16 cellular contexts compared by ENCODE assay signal in genomic region chr1:162193815-162194214, GRCh38.
A peak's percentile ranks its signal among the peaks of the same experiment; 100 is the strongest.
DNase-seq lines count a peak whose midpoint lies in the region; ATAC-seq and TF ChIP-seq lines count a peak whose summit lies in the region.
"Had no signal": no experiment of that assay in that cellular context is flagged by ENCODE, and none has a peak within 500 bp of the region (broad histone marks: within the 10 kb centered on the region; RNA-seq: fewer than 3 reads in every experiment).

No MANE protein-coding gene starts in this region.

- no peak overlapping the region for H3K4me3 Mint-ChIP-seq in activated CD4-positive, alpha-beta T cell treated with anti-CD3 and anti-CD28 coated beads for 36 hours
- H3K4me3 Mint-ChIP-seq: activated CD8-positive, alpha-beta T cell treated with anti-CD3 and anti-CD28 coated beads, Interleukin-2, amount 10 ng/mL, durations not matched to agents 7 days and 5 days had no signal

- WGBS in smooth muscle cell (ENCODE audit: low lambda C conversion rate) = 23% methylated on average over 3 of the region's 3 CpGs

- no peaks in the 10 kb centered on the region for H3K36me3 ChIP-seq in smooth muscle cell (ENCODE audit: low read depth)
- H3K36me3 ChIP-seq: SJSA1, thoracic aorta had no signal

- no peaks in the 10 kb centered on the region for H3K36me3 Mint-ChIP-seq in activated CD4-positive, alpha-beta T cell treated with anti-CD3 and anti-CD28 coated beads for 36 hours (ENCODE audit: low read depth)

- H3K27me3 ChIP-seq in smooth muscle cell (ENCODE audit: low read depth) = no peaks in the 10 kb centered on the region

- H3F3A ChIP-seq in smooth muscle cell (ENCODE audit: low read depth) = no peaks in the 10 kb centered on the region

- no peaks in the 10 kb centered on the region for H3K4me1 Mint-ChIP-seq in activated CD4-positive, alpha-beta T cell treated with anti-CD3 and anti-CD28 coated beads for 36 hours

- peaks cover 28% of the 10 kb centered on the region for H3K4me1 ChIP-seq in smooth muscle cell (ENCODE audit: low read depth)
- H3K4me1 ChIP-seq: SJSA1 had no signal

- POLR2A ChIA-PET in activated CD4-positive, alpha-beta T cell treated with anti-CD3 and anti-CD28 coated beads for 36 hours (lab: Charles Lee) = no interaction called here

- H3K9me3 ChIP-seq in smooth muscle cell (replicated peaks; ENCODE audit: low read depth) = no peaks in the 10 kb centered on the region
- H3K9me3 ChIP-seq: SJSA1, thoracic aorta had no signal

- CTCF ChIA-PET in activated CD4-positive, alpha-beta T cell treated with anti-CD3 and anti-CD28 coated beads for 36 hours (lab: Charles Lee) = no interaction called here

- intact Hi-C loops in left ventricle myocardium superior (cut with micrococcal nuclease) = no loop called here
- intact Hi-C loops in activated CD4-positive, alpha-beta T cell treated with anti-CD3 and anti-CD28 coated beads for 36 hours (cut with DNase I, micrococcal nuclease) = no loop called here

- H3K27ac ChIP-seq in smooth muscle cell (ENCODE audit: low read depth) = no peak overlapping the region
- H3K27ac ChIP-seq: SJSA1, thoracic aorta had no signal

- no peak overlapping the region for H3K9ac ChIP-seq in smooth muscle cell (ENCODE audit: low read depth)

- peak; percentile 89 for ATAC-seq in left ventricle myocardium superior
- no peak for ATAC-seq in HG02938 (IDR thresholded peaks at IDR 0.05; ENCODE audit: unreplicated experiment)
- ATAC-seq in activated CD4-positive, alpha-beta T cell treated with anti-CD3 and anti-CD28 coated beads for 36 hours = no peak
- ATAC-seq: activated CD8-positive, alpha-beta T cell treated with anti-CD3 and anti-CD28 coated beads, Interleukin-2, amount 10 ng/mL, durations not matched to agents 7 days and 5 days; HCT116 had no signal

- no peak overlapping the region for H3K27ac Mint-ChIP-seq in activated CD4-positive, alpha-beta T cell treated with anti-CD3 and anti-CD28 coated beads for 36 hours
- H3K27ac Mint-ChIP-seq: activated CD8-positive, alpha-beta T cell treated with anti-CD3 and anti-CD28 coated beads, Interleukin-2, amount 10 ng/mL, durations not matched to agents 7 days and 5 days had no signal

- H3K4me3 ChIP-seq in smooth muscle cell = no peak overlapping the region
- H3K4me3 ChIP-seq: SJSA1, thoracic aorta had no signal

- no peak overlapping the region for H2AFZ ChIP-seq in smooth muscle cell (ENCODE audit: low read depth)

- TF ChIP-seq CTCF in smooth muscle cell (IDR thresholded peaks at IDR 0.05; ENCODE audit: borderline replicate concordance, insufficient read depth, poor library complexity, severe bottlenecking) = no peak

- H3K79me2 ChIP-seq in smooth muscle cell (ENCODE audit: low read depth) = no peaks in the 10 kb centered on the region

- H4K20me1 ChIP-seq in smooth muscle cell (ENCODE audit: low read depth) = no peaks in the 10 kb centered on the region

- H3K4me2 ChIP-seq in smooth muscle cell = peak overlapping the region; percentile 18

- H3K27me3 Mint-ChIP-seq in activated CD4-positive, alpha-beta T cell treated with anti-CD3 and anti-CD28 coated beads for 36 hours = peaks cover 8% of the 10 kb centered on the region

- H3K9me3 Mint-ChIP-seq in activated CD4-positive, alpha-beta T cell treated with anti-CD3 and anti-CD28 coated beads for 36 hours (ENCODE audit: low read depth) = no peaks in the 10 kb centered on the region

- DNase-seq in NCI-H345 (lab: John Stamatoyannopoulos, UW) (peak; percentile 21), NCI-H345 treated with DMSO at 0.1 percent for 48 hours (lab: John Stamatoyannopoulos, UW; ENCODE audit: unreplicated experiment) (no peak), NCI-H510A treated with DMSO at 0.1 percent for 48 hours (lab: John Stamatoyannopoulos, UW) (peak; percentile 61), left ventricle myocardium superior (peak; percentile 49), smooth muscle cell (lab: John Stamatoyannopoulos, UW; ENCODE audit: unreplicated experiment) (no peak)
- DNase-seq in activated CD4-positive, CD25-positive, alpha-beta regulatory T cell treated with anti-CD3 and anti-CD28 coated beads, Interleukin-2, amount 50 U/mL, for 72 hours = no peak
- DNase-seq in activated CD4-positive, alpha-beta T cell treated with anti-CD3 and anti-CD28 coated beads for 36 hours = no peak
- DNase-seq: activated CD8-positive, alpha-beta T cell treated with anti-CD3 and anti-CD28 coated beads, Interleukin-2, amount 10 ng/mL, durations not matched to agents 7 days and 5 days; activated effector memory CD4-positive, alpha-beta T cell treated with Interleukin-2 at 50 U/mL for 16 hours; midbrain; NK-92 treated with Interleukin-12 subunit alpha and Interleukin-12 subunit beta, amount 100 ng/mL, for 24 hours; posterior cingulate gyrus had no signal

Comparison
In these comparisons a context has a peak if more than half of its experiments do, and no peak if none do; other contexts are left out.
1. DNase-seq: peak in NCI-H345 (single experiment), NCI-H510A treated with DMSO at 0.1 percent for 48 hours (single experiment) and left ventricle myocardium superior (single experiment); none in NCI-H345 treated with DMSO at 0.1 percent for 48 hours (single experiment), smooth muscle cell (single experiment), activated CD4-positive, CD25-positive, alpha-beta regulatory T cell treated with anti-CD3 and anti-CD28 coated beads, Interleukin-2, amount 50 U/mL, for 72 hours (single experiment) and activated CD4-positive, alpha-beta T cell treated with anti-CD3 and anti-CD28 coated beads for 36 hours (single experiment).